Comparison of ENCODE assay signal across 10 cellular contexts in the genomic region with DNA sequence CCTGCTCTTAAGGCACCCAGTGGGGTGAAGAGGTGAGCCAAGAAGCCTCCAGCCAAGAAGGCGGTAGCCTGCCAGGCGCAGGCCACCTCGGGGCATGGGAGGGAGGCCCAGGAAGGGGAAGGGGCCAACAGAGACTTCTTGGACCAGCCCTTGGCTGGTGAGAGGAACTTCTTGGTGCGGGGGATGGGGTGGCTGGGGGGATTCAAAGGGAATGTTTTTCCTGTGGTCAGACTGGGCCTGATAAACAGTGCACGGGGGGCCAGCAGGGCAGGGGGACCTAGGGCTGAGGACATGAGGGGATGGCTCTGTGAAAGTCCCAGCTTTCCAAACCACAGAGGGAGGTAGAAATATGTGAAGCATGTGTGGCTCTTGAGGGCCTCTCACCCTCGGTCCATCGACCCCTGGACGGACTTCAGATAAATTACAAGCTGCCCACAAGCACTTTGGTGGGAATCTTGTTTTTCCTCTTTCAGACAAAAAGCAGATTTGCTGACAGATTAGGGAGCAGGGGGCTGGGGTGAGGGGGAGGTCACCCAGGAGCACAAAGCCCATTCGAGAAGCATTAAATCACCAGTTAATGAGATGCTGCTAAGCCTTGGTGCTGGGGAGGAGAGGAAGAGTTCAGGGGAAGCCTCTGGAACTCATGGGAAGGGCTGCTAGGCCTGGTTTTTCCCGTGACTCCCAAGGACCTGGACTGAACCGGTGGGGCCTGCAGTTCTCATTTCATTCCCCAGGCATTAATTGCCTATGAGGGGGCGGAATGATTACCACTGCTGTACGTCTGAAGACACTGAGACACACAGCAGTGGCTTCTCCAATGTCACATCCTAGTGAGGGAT. TPM values are rescaled to one million over a fixed set of nuclear protein-coding genes. Genes with fewer than 3 reads are reported as not detected.
A peak's percentile ranks its signal among the peaks of the same experiment; 100 is the strongest.
DNase-seq lines count a peak whose midpoint lies in the region; ATAC-seq, FAIRE-seq and TF ChIP-seq lines count a peak whose summit lies in the region.
"Had no signal": no experiment of that assay in that cellular context is flagged by ENCODE, and none has a peak within 500 bp of the region (broad histone marks: within the 10 kb centered on the region; RNA-seq: fewer than 3 reads in every experiment).

No MANE protein-coding gene starts in this region.

- no peaks in the 10 kb centered on the region for H3K36me3 ChIP-seq in breast epithelium
- no peaks in the 10 kb centered on the region for H3K36me3 ChIP-seq in upper lobe of left lung
- H3K36me3 ChIP-seq: HAP-1 had no signal

- POLR2A ChIA-PET in MCF 10A (lab: Yijun Ruan, JAX) = no interaction called here
- POLR2A ChIA-PET in activated CD8-positive, alpha-beta T cell treated with anti-CD3 and anti-CD28 coated beads for 36 hours (lab: Charles Lee) = interaction anchor here (1.3 kb wide), 1 partner anchor 13 kb away, joined by 4 read pairs; no protein-coding TSS in a partner anchor

- H3K36me3 Mint-ChIP-seq in MCF 10A (ENCODE audit: insufficient read depth, unreplicated experiment) = no peaks in the 10 kb centered on the region
- no peaks in the 10 kb centered on the region for H3K36me3 Mint-ChIP-seq in activated CD8-positive, alpha-beta T cell treated with anti-CD3 and anti-CD28 coated beads for 36 hours (ENCODE audit: low read depth)

- H3K9me3 ChIP-seq in breast epithelium = no peaks in the 10 kb centered on the region
- H3K9me3 ChIP-seq in upper lobe of left lung = no peaks in the 10 kb centered on the region
- H3K9me3 ChIP-seq: HAP-1 had no signal

- no peaks in the 10 kb centered on the region for H3K27me3 Mint-ChIP-seq in MCF 10A (ENCODE audit: insufficient read depth, unreplicated experiment)
- H3K27me3 Mint-ChIP-seq in activated CD8-positive, alpha-beta T cell treated with anti-CD3 and anti-CD28 coated beads for 36 hours = no peaks in the 10 kb centered on the region

- WGBS in upper lobe of left lung, 2 donors = 26 to 37% methylated on average over 12 to 13 of the region's 13 CpGs

- H3K27ac Mint-ChIP-seq in MCF 10A (ENCODE audit: low read depth, unreplicated experiment) = no peak overlapping the region
- peak overlapping the region; percentile 20 for H3K27ac Mint-ChIP-seq in activated CD8-positive, alpha-beta T cell treated with anti-CD3 and anti-CD28 coated beads for 36 hours

- no peak for FAIRE-seq in urothelium cell line (lab: Jason Lieb, UNC)

- ATAC-seq in activated CD8-positive, alpha-beta T cell treated with anti-CD3 and anti-CD28 coated beads for 36 hours = no peak
- ATAC-seq in left lobe of liver = peak; percentile 12
- ATAC-seq in upper lobe of left lung (ENCODE audit: low FRiP score in 2 of 2) = peak; percentile 13 to 17

- TF ChIP-seq EP300 in upper lobe of left lung (IDR thresholded peaks at IDR 0.05) = no peak

- CTCF ChIA-PET in MCF 10A (lab: Yijun Ruan, JAX) = interaction anchor here (0.6 kb wide), 2 partner anchors 17 to 113 kb away, joined by 4 to 7 read pairs; no protein-coding TSS in a partner anchor
- CTCF ChIA-PET in activated CD8-positive, alpha-beta T cell treated with anti-CD3 and anti-CD28 coated beads for 36 hours (lab: Charles Lee) = interaction anchor here (0.9 to 1.1 kb wide), 2 partner anchors 20 to 60 kb away, joined by 3 read pairs; no protein-coding TSS in a partner anchor

- TF ChIP-seq POLR2A in breast epithelium (IDR thresholded peaks at IDR 0.05) = no peak
- no peak for TF ChIP-seq POLR2A in upper lobe of left lung (IDR thresholded peaks at IDR 0.05)

- H3K9me3 Mint-ChIP-seq in MCF 10A (ENCODE audit: unreplicated experiment) = no peaks in the 10 kb centered on the region
- H3K9me3 Mint-ChIP-seq in activated CD8-positive, alpha-beta T cell treated with anti-CD3 and anti-CD28 coated beads for 36 hours = no peaks in the 10 kb centered on the region

- peak in 1 of 2 donors; percentile 76 for DNase-seq in breast epithelium (ENCODE audit: low spot score in 2 of 2)
- DNase-seq in MCF 10A (ENCODE audit: unreplicated experiment) = no peak
- DNase-seq in activated CD8-positive, alpha-beta T cell treated with anti-CD3 and anti-CD28 coated beads for 36 hours = no peak
- DNase-seq in left lobe of liver (ENCODE audit: low spot score) = no peak
- DNase-seq in upper lobe of left lung = peak in 1 of 2 donors; percentile 52
- no peak for DNase-seq in NCI-H1436 treated with DMSO at 0.1 percent for 48 hours (lab: John Stamatoyannopoulos, UW)
- DNase-seq in hippocampal formation (lab: John Stamatoyannopoulos, UW) = no peak
- DNase-seq in urothelium cell line (ENCODE audit: low spot score) = no peak
- DNase-seq: activated T-cell treated with anti-CD3 and anti-CD28 coated beads, Interleukin-2, amount 50 U/mL, for 48 hours had no signal

- H3K4me1 Mint-ChIP-seq in MCF 10A (ENCODE audit: insufficient read depth, unreplicated experiment) = peaks cover 14% of the 10 kb centered on the region
- H3K4me1 Mint-ChIP-seq in activated CD8-positive, alpha-beta T cell treated with anti-CD3 and anti-CD28 coated beads for 36 hours (ENCODE audit: low read depth) = peaks cover 52% of the 10 kb centered on the region

- no TSS peak for BruUV-seq in MCF 10A (replicated peaks; lab: Mats Ljungman, UMichigan)

- no peak overlapping the region for H3K4me3 Mint-ChIP-seq in MCF 10A (ENCODE audit: unreplicated experiment)
- H3K4me3 Mint-ChIP-seq in activated CD8-positive, alpha-beta T cell treated with anti-CD3 and anti-CD28 coated beads for 36 hours = no peak overlapping the region

- H3K4me3 ChIP-seq in breast epithelium (no peak overlapping the region), upper lobe of left lung (no peak overlapping the region)
- H3K4me3 ChIP-seq: HAP-1 had no signal

- TF ChIP-seq CTCF in breast epithelium (IDR thresholded peaks at IDR 0.05) (no peak), MCF 10A (IDR thresholded peaks at IDR 0.05; ENCODE audit: unreplicated experiment) (no peak), upper lobe of left lung (IDR thresholded peaks at IDR 0.05) (no peak)
- TF ChIP-seq CTCF in activated CD8-positive, alpha-beta T cell treated with anti-CD3 and anti-CD28 coated beads for 36 hours (IDR thresholded peaks at IDR 0.05) = no peak

- H3K27me3 ChIP-seq in breast epithelium (no peaks in the 10 kb centered on the region), upper lobe of left lung (no peaks in the 10 kb centered on the region)

- intact Hi-C loops in breast epithelium (cut with DNase I; ENCODE audit: low total_unique reads) = no loop called here
- intact Hi-C loops in MCF 10A (cut with micrococcal nuclease) = no loop called here
- intact Hi-C loops in activated CD8-positive, alpha-beta T cell treated with anti-CD3 and anti-CD28 coated beads for 36 hours (cut with micrococcal nuclease) = no loop called here

- H3K27ac ChIP-seq in breast epithelium = peak overlapping the region; percentile 90 to 96
- peak overlapping the region; percentile 51 to 63 (median 60) for H3K27ac ChIP-seq in upper lobe of left lung

- H3K4me1 ChIP-seq in breast epithelium = peaks cover 24 to 25% of the 10 kb centered on the region in 2 donors
- peaks cover 22 to 45% (median 34%) of the 10 kb centered on the region in 4 donors for H3K4me1 ChIP-seq in upper lobe of left lung
- H3K4me1 ChIP-seq: HAP-1 had no signal

RNA-seq across cellular contexts. Expression of a gene that starts 11.3 kb away (rescaled TPM):
- total RNA-seq in breast epithelium (1 to 10 TPM in 1 of 3 donors, under 1 TPM in 1, not detected in 1; 0.98 to 1.3 TPM), MCF 10A (2022) (not detected in 2 replicates), left lobe of liver (not detected), upper lobe of left lung (under 1 TPM in 2 of 6 donors, not detected in 4; 0.43 to 0.61 TPM)
- under 1 TPM; 0.16 to 0.90 TPM for total RNA-seq in activated CD8-positive, alpha-beta T cell treated with anti-CD3 and anti-CD28 coated beads for 36 hours

RNA-seq across cellular contexts. Expression of a gene that starts 18.8 kb away (rescaled TPM):
- 10 to 100 TPM; 15.5 to 61.5 (median 57.0) TPM for total RNA-seq in breast epithelium
- total RNA-seq in MCF 10A (2022) = not detected in 2 replicates
- total RNA-seq in activated CD8-positive, alpha-beta T cell treated with anti-CD3 and anti-CD28 coated beads for 36 hours = under 1 TPM; 0.25 TPM
- total RNA-seq in left lobe of liver = 0.28 TPM
- 10 to 100 TPM in 1 of 6 donors, 1 to 10 TPM in 5; 1.1 to 17.4 (median 3.9) TPM for total RNA-seq in upper lobe of left lung
